In the genomic region with DNA sequence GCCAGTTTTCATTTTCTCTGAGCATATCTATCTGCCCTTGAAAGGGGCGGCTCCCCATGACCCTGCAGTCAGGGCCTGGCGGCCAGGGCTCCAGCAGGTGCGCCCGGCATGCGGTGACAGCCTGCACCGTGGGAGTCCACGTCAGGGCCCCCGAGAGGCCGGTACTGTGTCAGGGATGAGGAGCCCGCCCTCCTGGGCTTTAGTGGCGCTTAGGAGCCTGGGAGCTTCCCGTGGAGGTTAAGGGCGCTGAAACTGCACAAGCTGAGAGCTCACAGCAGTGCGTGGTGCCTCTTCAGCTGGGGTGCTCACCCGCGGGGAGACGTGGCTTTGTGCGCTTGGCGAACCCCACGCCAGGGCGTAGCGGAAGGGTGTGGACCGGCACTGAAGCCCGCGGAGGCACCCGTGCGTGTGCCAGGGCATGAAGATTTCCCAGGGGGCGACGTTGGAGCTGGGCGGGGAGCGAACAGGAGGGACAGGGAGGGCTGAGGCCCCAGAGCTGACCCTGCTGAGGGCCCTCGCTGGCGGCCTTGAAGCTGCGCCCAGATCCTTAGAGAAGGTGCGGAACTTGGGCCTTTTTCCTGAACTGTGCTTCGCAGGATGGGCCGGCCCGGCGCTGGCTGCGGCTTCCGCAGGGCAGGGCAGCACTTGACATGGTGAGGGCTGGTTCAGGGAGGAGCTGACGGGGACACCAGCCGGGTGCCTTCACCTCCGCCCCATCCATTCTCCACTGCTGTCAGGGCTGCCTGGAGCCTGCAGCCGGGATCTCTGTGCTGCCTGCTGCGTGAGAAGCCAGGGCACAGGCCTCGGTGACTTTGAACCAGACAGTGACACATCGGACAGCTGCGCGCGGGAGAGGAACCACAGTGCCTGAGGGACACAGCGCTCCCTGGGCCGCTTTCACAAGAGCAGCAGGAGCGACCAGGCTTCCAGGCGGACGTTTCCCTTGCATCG, we compare ENCODE assay signal across 9 cellular contexts. TPM values are rescaled to one million over a fixed set of nuclear protein-coding genes. Genes with fewer than 3 reads are reported as not detected.
DNase-seq lines count a peak whose midpoint lies in the region; ATAC-seq and TF ChIP-seq lines count a peak whose summit lies in the region.
"Had no signal": no experiment of that assay in that cellular context is flagged by ENCODE, and none has a peak within 500 bp of the region (broad histone marks: within the 10 kb centered on the region; RNA-seq: fewer than 3 reads in every experiment).

No MANE protein-coding gene starts in this region.

- H3K27ac Mint-ChIP-seq in activated CD8-positive, alpha-beta T cell treated with anti-CD3 and anti-CD28 coated beads for 36 hours = peak overlapping the region; percentile 84
- peak overlapping the region; percentile 94 for H3K27ac Mint-ChIP-seq in natural killer cell

- H3K4me3 Mint-ChIP-seq in activated CD8-positive, alpha-beta T cell treated with anti-CD3 and anti-CD28 coated beads for 36 hours = peak overlapping the region; percentile 81
- peak overlapping the region; percentile 96 for H3K4me3 Mint-ChIP-seq in natural killer cell

- CTCF ChIA-PET in activated CD8-positive, alpha-beta T cell treated with anti-CD3 and anti-CD28 coated beads for 36 hours (lab: Charles Lee) = interaction anchor here (0.7 to 2.7 kb wide), 5 partner anchors 63 to 196 kb away, joined by 3 to 12 read pairs (median 4); no protein-coding TSS in a partner anchor

- no peak for TF ChIP-seq CTCF in GM12875 (IDR thresholded peaks at IDR 0.05; ENCODE audit: borderline replicate concordance, insufficient read depth, low read depth, low read length)
- no peak for TF ChIP-seq CTCF in Loucy (conservative IDR thresholded peaks at IDR 0.05; ENCODE audit: low read length)
- TF ChIP-seq CTCF in activated CD8-positive, alpha-beta T cell treated with anti-CD3 and anti-CD28 coated beads for 36 hours (IDR thresholded peaks at IDR 0.05) = no peak
- no peak for TF ChIP-seq CTCF in natural killer cell (IDR thresholded peaks at IDR 0.05)
- TF ChIP-seq CTCF in GM10266 (IDR thresholded peaks at IDR 0.05; ENCODE audit: control insufficient read depth, insufficient read depth, low read depth, missing control alignments) = no peak

- H3K9me2 ChIP-seq in Loucy (replicated peaks; ENCODE audit: low read depth, low read length) = no peaks in the 10 kb centered on the region

- H3K9me3 ChIP-seq in Loucy (ENCODE audit: insufficient read depth, low read depth, low read length) (no peaks in the 10 kb centered on the region), esophagus (ENCODE audit: control insufficient read depth in 2 of 2, insufficient read depth in 1 of 2, low read depth in 1 of 2, low read length in 1 of 2) (no peaks in the 10 kb centered on the region)

- peaks cover 12% of the 10 kb centered on the region for H3K27me3 Mint-ChIP-seq in activated CD8-positive, alpha-beta T cell treated with anti-CD3 and anti-CD28 coated beads for 36 hours
- H3K27me3 Mint-ChIP-seq in natural killer cell (ENCODE audit: low read depth in 2 of 2) = peaks cover 0 to 3% of the 10 kb centered on the region in 2 donors

- no peaks in the 10 kb centered on the region for H3K36me3 ChIP-seq in Loucy (ENCODE audit: insufficient read depth, low read length)
- H3K36me3 ChIP-seq in esophagus (ENCODE audit: control insufficient read depth in 2 of 2, insufficient read depth in 2 of 2, low read length in 1 of 2) = no peaks in the 10 kb centered on the region

- in situ Hi-C loops in ACHN (cut with HindIII; ENCODE audit: low pct_ligation_motif_present, low pct_unique_long_range_greater_than_20kb, low sequenced_read_pairs) = no loop called here

- H3K4me1 ChIP-seq in Loucy (ENCODE audit: insufficient read depth, low read length, poor library complexity, severe bottlenecking) (peaks cover 13% of the 10 kb centered on the region), esophagus (ENCODE audit: control insufficient read depth in 2 of 2, insufficient read depth in 2 of 2, low read length in 1 of 2) (peaks cover 0 to 7% of the 10 kb centered on the region in 2 donors)

- H3K36me3 Mint-ChIP-seq in activated CD8-positive, alpha-beta T cell treated with anti-CD3 and anti-CD28 coated beads for 36 hours (ENCODE audit: low read depth) = peaks cover 5% of the 10 kb centered on the region
- H3K36me3 Mint-ChIP-seq in natural killer cell = no peaks in the 10 kb centered on the region

- no peaks in the 10 kb centered on the region for H3F3A ChIP-seq in Loucy (ENCODE audit: low read depth)

- H3K27ac ChIP-seq in esophagus (ENCODE audit: low read depth in 2 of 2, low read length in 1 of 2) = peak overlapping the region; percentile 81 to 83

- peaks cover 7% of the 10 kb centered on the region for H3K9me3 Mint-ChIP-seq in activated CD8-positive, alpha-beta T cell treated with anti-CD3 and anti-CD28 coated beads for 36 hours
- H3K9me3 Mint-ChIP-seq in natural killer cell = no peaks in the 10 kb centered on the region

- H3K4me1 Mint-ChIP-seq in activated CD8-positive, alpha-beta T cell treated with anti-CD3 and anti-CD28 coated beads for 36 hours (ENCODE audit: low read depth) = peaks cover 52% of the 10 kb centered on the region
- peaks cover 74 to 79% of the 10 kb centered on the region in 2 donors for H3K4me1 Mint-ChIP-seq in natural killer cell

- H3K79me2 ChIP-seq in Loucy (ENCODE audit: insufficient read depth, low read length) = no peaks in the 10 kb centered on the region

- peak overlapping the region; percentile 64 for H3K9ac ChIP-seq in Loucy (ENCODE audit: low read depth, low read length, poor library complexity, severe bottlenecking)

- POLR2A ChIA-PET in activated CD8-positive, alpha-beta T cell treated with anti-CD3 and anti-CD28 coated beads for 36 hours (lab: Charles Lee) = interaction anchor here (0.6 to 1.1 kb wide), 5 partner anchors 32 to 792 kb away, joined by 3 to 4 read pairs (median 3); no protein-coding TSS in a partner anchor

- DNase-seq in activated CD8-positive, alpha-beta T cell treated with anti-CD3 and anti-CD28 coated beads for 36 hours = peak; percentile 55
- DNase-seq in natural killer cell = peak; percentile 43
- no peak for DNase-seq in GM10266 (ENCODE audit: extremely low spot score)
- DNase-seq in ACHN = no peak

- H2AFZ ChIP-seq in Loucy (ENCODE audit: low read length) = peak overlapping the region; percentile 93

- peak; percentile 59 for ATAC-seq in activated CD8-positive, alpha-beta T cell treated with anti-CD3 and anti-CD28 coated beads for 36 hours
- ATAC-seq in natural killer cell (peak; percentile 50 to 78 (median 71)), HG03039 (IDR thresholded peaks at IDR 0.05; ENCODE audit: unreplicated experiment) (no peak)

- H3K27me3 ChIP-seq in Loucy (ENCODE audit: insufficient read depth, low read length, poor library complexity, severe bottlenecking) (no peaks in the 10 kb centered on the region), esophagus (ENCODE audit: control insufficient read depth in 1 of 2, insufficient read depth in 2 of 2, low read length in 2 of 2) (no peaks in the 10 kb centered on the region)

- WGBS in esophagus, 2 donors = 16 to 26% methylated on average over 56 to 57 of the region's 57 CpGs

- intact Hi-C loops in activated CD8-positive, alpha-beta T cell treated with anti-CD3 and anti-CD28 coated beads for 36 hours (cut with micrococcal nuclease) = no loop called here
- intact Hi-C loops in natural killer cell (cut with micrococcal nuclease) = no loop called here

- no peaks in the 10 kb centered on the region for H4K20me1 ChIP-seq in Loucy (ENCODE audit: insufficient read depth, low read length, poor library complexity, severe bottlenecking)

- H3K4me2 ChIP-seq in Loucy (ENCODE audit: low read depth, low read length, poor library complexity, severe bottlenecking) = peak overlapping the region; percentile 78

- H3K4me3 ChIP-seq in GM12875 (ENCODE audit: low read depth, low read length) = peak overlapping the region; percentile 59
- peak overlapping the region; percentile 75 for H3K4me3 ChIP-seq in Loucy (ENCODE audit: low read length, poor library complexity, severe bottlenecking)
- H3K4me3 ChIP-seq in esophagus (ENCODE audit: low read depth in 1 of 2, low read length in 2 of 2) = peak overlapping the region; percentile 35 to 59

RNA-seq across cellular contexts. Expression of gene HTT-AS, which starts 32.9 kb away (rescaled TPM):
- total RNA-seq in activated CD8-positive, alpha-beta T cell treated with anti-CD3 and anti-CD28 coated beads for 36 hours = not detected
- polyA plus RNA-seq in esophagus = not detected
- not detected for total RNA-seq in natural killer cell
- total RNA-seq: temporal lobe had no signal

RNA-seq across cellular contexts. Expression of gene HTT, which starts 33.0 kb away (rescaled TPM):
- total RNA-seq in activated CD8-positive, alpha-beta T cell treated with anti-CD3 and anti-CD28 coated beads for 36 hours = 10 to 100 TPM; 54.2 to 56.5 TPM
- 10 to 100 TPM in 1 of 2 donors, 1 to 10 TPM in 1; 9.7 to 19.4 TPM for polyA plus RNA-seq in esophagus
- 100 to 1,000 TPM; 132 to 175 (median 165) TPM for total RNA-seq in natural killer cell

Comparison
In these comparisons a context has a peak if more than half of its experiments do, and no peak if none do; other contexts are left out.
1. DNase-seq: peak in activated CD8-positive, alpha-beta T cell treated with anti-CD3 and anti-CD28 coated beads for 36 hours (single experiment) and natural killer cell (single experiment); none in GM10266 (single experiment) and ACHN (single experiment).
2. Peak in every context shown above with its lines, with median percentiles within 50 percentile points of each other: H3K4me3 ChIP-seq.